8 cellular contexts compared by ENCODE assay signal in genomic region chr9:120936764-120937122, GRCh38. TPM values are rescaled to one million over a fixed set of nuclear protein-coding genes. Genes with fewer than 3 reads are reported as not detected.
DNase-seq lines count a peak whose midpoint lies in the region; ATAC-seq and TF ChIP-seq lines count a peak whose summit lies in the region.

No MANE protein-coding gene starts in this region.

- no peak overlapping the region for H2AFZ ChIP-seq in hepatocyte

- H3K79me2 ChIP-seq in hepatocyte: no peaks in the 10 kb centered on the region

- H3K9me2 ChIP-seq in hepatocyte (replicated peaks; ENCODE audit: insufficient read depth): no peaks in the 10 kb centered on the region

- peak overlapping the region; percentile 50 for H3K4me2 ChIP-seq in hepatocyte

- intact Hi-C loops in activated CD4-positive, alpha-beta T cell treated with anti-CD3 and anti-CD28 coated beads, Interleukin-2, amount 10 ng/mL, durations not matched to agents 24 days and 14 days (cut with micrococcal nuclease): loop anchor here (1.0 kb wide), 4 partner anchors 11 to 180 kb away; no protein-coding TSS in a partner anchor
- intact Hi-C loops in testis (cut with DNase I; ENCODE audit: low total_unique reads): no loop called here
- intact Hi-C loops in psoas muscle (cut with DNase I): loop anchor here (2.0 to 5.0 kb wide), 3 partner anchors 60 to 314 kb away; partner anchors contain the start of gene PHF19 (in 1 of the 2)

- no peaks in the 10 kb centered on the region for H4K20me1 ChIP-seq in hepatocyte (ENCODE audit: insufficient read depth, poor library complexity, severe bottlenecking)

- H3K4me3 ChIP-seq in hepatocyte: no peak overlapping the region
- H3K4me3 ChIP-seq in testis: no peak overlapping the region
- no peak overlapping the region for H3K4me3 ChIP-seq in psoas muscle

- no peaks in the 10 kb centered on the region for H3K36me3 ChIP-seq in hepatocyte (replicated peaks; ENCODE audit: insufficient read depth, low read depth)
- H3K36me3 ChIP-seq in testis (ENCODE audit: low read depth, missing control alignments): no peaks in the 10 kb centered on the region
- H3K36me3 ChIP-seq in psoas muscle (ENCODE audit: insufficient read depth in 1 of 2, low read depth in 1 of 2): no peaks in the 10 kb centered on the region

- H3K27me3 ChIP-seq in hepatocyte (no peaks in the 10 kb centered on the region), testis (no peaks in the 10 kb centered on the region), psoas muscle (ENCODE audit: insufficient read depth in 3 of 3, low read length in 2 of 3) (peaks cover 0 to 1% (median 0%) of the 10 kb centered on the region in 3 donors)

- TF ChIP-seq CTCF in VCaP (conservative IDR thresholded peaks at IDR 0.05) (peak; percentile 2), hepatocyte (IDR thresholded peaks at IDR 0.05; ENCODE audit: poor library complexity) (no peak), testis (IDR thresholded peaks at IDR 0.05) (no peak), psoas muscle (IDR thresholded peaks at IDR 0.05) (no peak)

- no peak for DNase-seq in activated CD4-positive, alpha-beta T cell treated with anti-CD3 and anti-CD28 coated beads, Interleukin-2, amount 10 ng/mL, durations not matched to agents 24 days and 14 days
- no peak for DNase-seq in activated CD4-positive, alpha-beta T cell treated with anti-CD3 and anti-CD28 coated beads for 48 hours
- DNase-seq in hepatocyte (ENCODE audit: low spot score): no peak
- DNase-seq in testis: no peak
- DNase-seq in NCI-H128 (lab: John Stamatoyannopoulos, UW; ENCODE audit: unreplicated experiment): no peak
- no peak for DNase-seq in erythroblast (lab: John Stamatoyannopoulos, UW)
- no peak for DNase-seq in psoas muscle

- H3K4me1 Mint-ChIP-seq in activated CD4-positive, alpha-beta T cell treated with anti-CD3 and anti-CD28 coated beads, Interleukin-2, amount 10 ng/mL, durations not matched to agents 24 days and 14 days: peaks cover 50% of the 10 kb centered on the region

- H3K4me1 ChIP-seq in hepatocyte (ENCODE audit: insufficient read depth) (peaks cover 45% of the 10 kb centered on the region), testis (peaks cover 49% of the 10 kb centered on the region), psoas muscle (peaks cover 13% of the 10 kb centered on the region)

- ATAC-seq in psoas muscle: no peak

- 45% methylated on average over 2 of the region's 2 CpGs for WGBS in hepatocyte (ENCODE audit: low lambda C conversion rate, missing lambda C conversion rate)
- 56 to 63% methylated on average over 2 of the region's 2 CpGs for WGBS in testis, 2 donors
- WGBS in psoas muscle, 3 donors: 44 to 61% (median 49%) methylated on average over 2 of the region's 2 CpGs

- peak overlapping the region; percentile 89 for H3K27ac Mint-ChIP-seq in activated CD4-positive, alpha-beta T cell treated with anti-CD3 and anti-CD28 coated beads, Interleukin-2, amount 10 ng/mL, durations not matched to agents 24 days and 14 days

- no peak for TF ChIP-seq POLR2A in testis (IDR thresholded peaks at IDR 0.05)
- TF ChIP-seq POLR2A in erythroblast (IDR thresholded peaks at IDR 0.05; ENCODE audit: low read length): no peak

- no peaks in the 10 kb centered on the region for H3K9me3 Mint-ChIP-seq in activated CD4-positive, alpha-beta T cell treated with anti-CD3 and anti-CD28 coated beads, Interleukin-2, amount 10 ng/mL, durations not matched to agents 24 days and 14 days

- peak overlapping the region; percentile 89 for H3K27ac ChIP-seq in VCaP
- H3K27ac ChIP-seq in hepatocyte: peak overlapping the region; percentile 88
- H3K27ac ChIP-seq in testis: peak overlapping the region; percentile 77 to 92
- H3K27ac ChIP-seq in psoas muscle: no peak overlapping the region

- H3K4me3 Mint-ChIP-seq in activated CD4-positive, alpha-beta T cell treated with anti-CD3 and anti-CD28 coated beads, Interleukin-2, amount 10 ng/mL, durations not matched to agents 24 days and 14 days: peak overlapping the region; percentile 68

- H3K27me3 Mint-ChIP-seq in activated CD4-positive, alpha-beta T cell treated with anti-CD3 and anti-CD28 coated beads, Interleukin-2, amount 10 ng/mL, durations not matched to agents 24 days and 14 days: peaks cover 5% of the 10 kb centered on the region

- no peaks in the 10 kb centered on the region for H3K36me3 Mint-ChIP-seq in activated CD4-positive, alpha-beta T cell treated with anti-CD3 and anti-CD28 coated beads, Interleukin-2, amount 10 ng/mL, durations not matched to agents 24 days and 14 days (ENCODE audit: low read depth)

- H3K9me3 ChIP-seq in hepatocyte (ENCODE audit: low read depth) (no peaks in the 10 kb centered on the region), testis (no peaks in the 10 kb centered on the region), psoas muscle (no peaks in the 10 kb centered on the region)

RNA-seq across cellular contexts. Expression of gene TRAF1, which starts 10.1 kb away (rescaled TPM):
- total RNA-seq in activated CD4-positive, alpha-beta T cell treated with anti-CD3 and anti-CD28 coated beads, Interleukin-2, amount 10 ng/mL, durations not matched to agents 24 days and 14 days: 164 and 166 TPM in 2 replicates
- total RNA-seq in hepatocyte (4.0 and 5.4 TPM in 2 replicates), testis (1 to 10 TPM; 6.5 to 8.6 TPM), psoas muscle (1 to 10 TPM in 2 of 4 donors, under 1 TPM in 2; 0.73 to 2.0 (median 0.99) TPM)
- polyA plus RNA-seq in hepatocyte (2.2 and 3.3 TPM in 2 replicates), testis (ENCODE audit: insufficient read depth, low read depth, low replicate concordance) (3.9 TPM), psoas muscle (1 to 10 TPM in 1 of 3 donors, under 1 TPM in 2; 0.55 to 1.3 (median 0.95) TPM)

RNA-seq across cellular contexts. Expression of gene PHF19, which starts 59.8 kb away (rescaled TPM):
- total RNA-seq in activated CD4-positive, alpha-beta T cell treated with anti-CD3 and anti-CD28 coated beads, Interleukin-2, amount 10 ng/mL, durations not matched to agents 24 days and 14 days: 132 and 144 TPM in 2 replicates
- 33.7 and 34.8 TPM in 2 replicates for total RNA-seq in hepatocyte
- 25.4 and 30.9 TPM in 2 replicates for polyA plus RNA-seq in hepatocyte
- total RNA-seq in testis: 10 to 100 TPM; 40.3 to 41.7 TPM
- 28.5 TPM for polyA plus RNA-seq in testis (ENCODE audit: insufficient read depth, low read depth, low replicate concordance)
- 10 to 100 TPM in 2 of 4 donors, 1 to 10 TPM in 2; 6.8 to 14.8 (median 9.8) TPM for total RNA-seq in psoas muscle
- polyA plus RNA-seq in psoas muscle: 10 to 100 TPM in 2 of 3 donors, 1 to 10 TPM in 1; 8.2 to 12.3 (median 12.2) TPM

Comparison
In these comparisons a context has a peak if more than half of its experiments do, and no peak if none do; other contexts are left out.
1. RNA of gene TRAF1, which starts 10.1 kb away (total RNA-seq): 164 to 166 TPM in activated CD4-positive, alpha-beta T cell treated with anti-CD3 and anti-CD28 coated beads, Interleukin-2, amount 10 ng/mL, durations not matched to agents 24 days and 14 days; 6.5 to 8.6 TPM in testis, 4.0 to 5.4 TPM in hepatocyte and 0.73 to 2.0 TPM in psoas muscle; every median in the first group is over 10 times any median in the second.